Comparison of ENCODE assay signal across 2 cellular contexts in the genomic region with DNA sequence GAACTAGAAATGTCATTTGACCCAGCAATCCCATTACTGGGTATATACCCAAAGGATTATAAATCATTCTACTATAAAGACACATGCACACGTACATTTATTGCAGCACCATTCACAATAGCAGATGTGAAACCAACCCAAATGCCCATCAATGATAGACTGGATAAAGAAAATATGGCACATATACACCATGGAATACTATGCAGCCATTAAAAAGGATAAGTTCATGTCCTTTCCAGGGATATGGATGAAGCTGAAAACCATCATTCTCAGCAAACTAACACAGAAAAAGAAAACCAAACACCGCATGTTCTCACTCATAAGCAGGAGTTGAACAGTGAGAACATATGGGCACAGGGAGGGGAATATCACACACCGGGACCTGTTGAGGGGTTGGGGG.
DNase-seq lines count a peak whose midpoint lies in the region; ATAC-seq, FAIRE-seq and TF ChIP-seq lines count a peak whose summit lies in the region.
"Not testable (repeated sequence)": the region's sequence is repeated elsewhere in the genome, so short reads cannot be mapped to it uniquely, and the experiment has no call there.

No MANE protein-coding gene starts in this region.

- not testable (repeated sequence) for H3K4me2 ChIP-seq in K562 (ENCODE audit: insufficient read depth, low read length)

- peaks cover 18% of the 10 kb centered on the region in 2 experiments for H3K27me3 ChIP-seq in K562 (ENCODE audit: control insufficient read depth in 2 of 2, insufficient read depth in 2 of 2, low read length in 2 of 2)

- H3K9ac ChIP-seq in K562 (ENCODE audit: insufficient read depth in 1 of 2, low read depth in 2 of 2, low read length in 2 of 2): not testable (repeated sequence)

- ATAC-seq in K562: not testable (repeated sequence)

- TF ChIP-seq CTCF in HEK293 (tag by site-specific recombination; IDR thresholded peaks at IDR 0.05); K562 (IDR thresholded peaks at IDR 0.05 in 2 of 3, conservative IDR thresholded peaks at IDR 0.05 in 1 of 3; ENCODE audit: insufficient read depth in 2 of 3, low read depth in 1 of 3, low read length in 3 of 3): not testable (repeated sequence)

- intact Hi-C loops in K562 (cut with micrococcal nuclease): not testable (repeated sequence)

- H3K79me2 ChIP-seq in K562 (ENCODE audit: control insufficient read depth, insufficient read depth, low read length): not testable (repeated sequence)

- not testable (repeated sequence) for TF ChIP-seq POLR2A in K562 (conservative IDR thresholded peaks at IDR 0.05)

- CTCF ChIA-PET in HEK293 (lab: Yijun Ruan, JAX); K562 (lab: Yijun Ruan, JAX; ENCODE audit: low intra/inter-chr PET ratio): not testable (repeated sequence)

- H2AFZ ChIP-seq in K562 (ENCODE audit: low read depth, low read length): not testable (repeated sequence)

- not testable (repeated sequence) for H4K20me1 ChIP-seq in K562 (replicated peaks; ENCODE audit: control insufficient read depth, insufficient read depth, low read length)

- not testable (repeated sequence) for H3K36me3 ChIP-seq in HEK293 (ENCODE audit: control insufficient read depth in 2 of 2, insufficient read depth in 1 of 2, low read length in 2 of 2); K562 (ENCODE audit: control insufficient read depth, insufficient read depth, low read length)

- FAIRE-seq in K562 (lab: Jason Lieb, UNC): not testable (repeated sequence)

- H3K9me1 ChIP-seq in K562 (ENCODE audit: control insufficient read depth, insufficient read depth, low read length): not testable (repeated sequence)

- not testable (repeated sequence) for H3K4me3 ChIP-seq in HEK293 (ENCODE audit: low read depth, low read length); K562

- not testable (repeated sequence) for TF ChIP-seq RAD21 in K562 (CRISPR knock-in tag; conservative IDR thresholded peaks at IDR 0.05 in 1 of 2, IDR thresholded peaks at IDR 0.05 in 1 of 2)

- not testable (repeated sequence) for H3K27ac ChIP-seq in HEK293 (ENCODE audit: extremely low read depth, low read depth, low read length); K562 (ENCODE audit: extremely low read depth, low read depth, low read length)

- H3K9me3 ChIP-seq in HEK293 (ENCODE audit: control insufficient read depth, insufficient read depth, low read depth, low read length); K562 (replicated peaks; ENCODE audit: control insufficient read depth, insufficient read depth, low read depth, low read length): not testable (repeated sequence)

- H3K4me1 ChIP-seq in HEK293 (ENCODE audit: control insufficient read depth, insufficient read depth, low read length); K562 (replicated peaks in 1 of 2; ENCODE audit: control insufficient read depth in 2 of 2, insufficient read depth in 2 of 2, low read length in 2 of 2): not testable (repeated sequence)

- BruUV-seq in K562 (replicated peaks; lab: Mats Ljungman, UMichigan): not testable (repeated sequence)

- WGBS in K562 (ENCODE audit: insufficient coverage, low coverage, missing lambda C conversion rate): 13% methylated on average over 3 of the region's 3 CpGs

- in situ Hi-C loops in K562 (cut with MboI): not testable (repeated sequence)

- DNase-seq in K562 (ENCODE audit: extremely low read depth in 1 of 4, low spot score in 3 of 4): not testable (repeated sequence)

- not testable (repeated sequence) for TF ChIP-seq EP300 in K562 (IDR thresholded peaks at IDR 0.05; ENCODE audit: low read length)

- POLR2A ChIA-PET in HEK293 (lab: Yijun Ruan, JAX): not testable (repeated sequence)
- POLR2A ChIA-PET in K562 (lab: Yijun Ruan, JAX): interaction anchor here (0.6 kb wide), 1 partner anchor 248 kb away, joined by 5 read pairs; no protein-coding TSS in a partner anchor

TF ChIP-seq in HEK293, 187 proteins besides CTCF, POLR2A, EP300 and RAD21:
- TF ChIP-seq, protein P1, sequence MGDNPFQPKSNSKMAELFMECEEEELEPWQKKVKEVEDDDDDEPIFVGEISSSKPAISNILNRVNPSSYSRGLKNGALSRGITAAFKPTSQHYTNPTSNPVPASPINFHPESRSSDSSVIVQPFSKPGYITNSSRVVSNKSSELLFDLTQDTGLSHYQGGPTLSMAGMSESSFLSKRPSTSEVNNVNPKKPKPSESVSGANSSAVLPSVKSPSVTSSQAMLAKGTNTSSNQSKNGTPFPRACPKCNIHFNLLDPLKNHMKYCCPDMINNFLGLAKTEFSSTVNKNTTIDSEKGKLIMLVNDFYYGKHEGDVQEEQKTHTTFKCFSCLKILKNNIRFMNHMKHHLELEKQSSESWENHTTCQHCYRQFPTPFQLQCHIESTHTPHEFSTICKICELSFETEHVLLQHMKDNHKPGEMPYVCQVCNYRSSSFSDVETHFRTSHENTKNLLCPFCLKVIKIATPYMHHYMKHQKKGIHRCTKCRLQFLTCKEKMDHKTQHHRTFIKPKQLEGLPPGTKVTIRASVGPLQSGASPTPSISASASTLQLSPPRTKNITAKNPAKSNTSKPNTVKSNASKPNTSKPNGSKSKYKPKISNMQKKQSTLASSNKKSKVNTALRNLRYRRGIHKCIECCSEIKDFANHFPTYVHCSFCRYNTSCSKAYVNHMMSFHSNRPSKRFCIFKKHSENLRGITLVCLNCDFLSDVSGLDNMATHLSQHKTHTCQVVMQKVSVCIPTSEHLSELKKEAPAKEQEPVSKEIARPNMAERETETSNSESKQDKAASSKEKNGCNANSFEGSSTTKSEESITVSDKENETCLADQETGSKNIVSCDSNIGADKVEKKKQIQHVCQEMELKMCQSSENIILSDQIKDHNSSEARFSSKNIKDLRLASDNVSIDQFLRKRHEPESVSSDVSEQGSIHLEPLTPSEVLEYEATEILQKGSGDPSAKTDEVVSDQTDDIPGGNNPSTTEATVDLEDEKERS (tag by site-specific recombination; IDR thresholded peaks at IDR 0.05): 0 out of 2 replicates have a peak, but pooled peaks have one; percentile 33
- peak; percentile 93 for TF ChIP-seq ZNF146 (tag by site-specific recombination; IDR thresholded peaks at IDR 0.05)
TF ChIP-seq in HEK293: peak in this region for 2; not testable (repeated sequence) for 185.

TF ChIP-seq in K562, 482 proteins besides CTCF, POLR2A, EP300 and RAD21:
- TF ChIP-seq BCOR (IDR thresholded peaks at IDR 0.05): peak; percentile 57; the same call in 1 of the 2 replicates
- peak; percentile 89 for TF ChIP-seq ZNF146 (CRISPR knock-in tag; IDR thresholded peaks at IDR 0.05; ENCODE audit: unreplicated experiment)
